8 cellular contexts compared by ENCODE assay signal in genomic region chr16:68091604-68092261, GRCh38. TPM values are rescaled to one million over a fixed set of nuclear protein-coding genes. Genes with fewer than 3 reads are reported as not detected.
DNase-seq lines count a peak whose midpoint lies in the region; ATAC-seq and TF ChIP-seq lines count a peak whose summit lies in the region.

No MANE protein-coding gene starts in this region.

- peaks cover 75% of the 10 kb centered on the region for H3K4me1 Mint-ChIP-seq in activated CD4-positive, alpha-beta T cell treated with anti-CD3 and anti-CD28 coated beads, Interleukin-2, amount 10 ng/mL, durations not matched to agents 7 days and 5 days
- peaks cover 81% of the 10 kb centered on the region for H3K4me1 Mint-ChIP-seq in stimulated activated effector memory CD8-positive, alpha-beta T cell treated with anti-CD3 and anti-CD28 coated beads, Interleukin-12 subunit alpha, Interleukin-12 subunit beta, amount 100 ng/mL, for 72 hours

- no peak for DNase-seq in activated CD4-positive, alpha-beta T cell treated with anti-CD3 and anti-CD28 coated beads, Interleukin-2, amount 10 ng/mL, durations not matched to agents 7 days and 5 days
- no peak for DNase-seq in activated CD4-positive, alpha-beta T cell treated with anti-CD3 and anti-CD28 coated beads, Interleukin-2, amount 50 U/mL, for 4 hours
- peak; percentile 94 for DNase-seq in NCI-H345 treated with DMSO at 0.1 percent for 48 hours (lab: John Stamatoyannopoulos, UW; ENCODE audit: unreplicated experiment)
- peak; percentile 69 for DNase-seq in epithelial cell of proximal tubule (ENCODE audit: low read depth)
- no peak for DNase-seq in stimulated activated effector memory CD8-positive, alpha-beta T cell treated with anti-CD3 and anti-CD28 coated beads, Interleukin-12 subunit alpha, Interleukin-12 subunit beta, amount 100 ng/mL, for 72 hours (ENCODE audit: low spot score in 2 of 2)
- DNase-seq in NCI-H82 (lab: John Stamatoyannopoulos, UW): no peak
- no peak for DNase-seq in SW480 (ENCODE audit: low spot score)
- no peak for DNase-seq in T-helper 9 cell

- no peaks in the 10 kb centered on the region for H3K9me3 Mint-ChIP-seq in activated CD4-positive, alpha-beta T cell treated with anti-CD3 and anti-CD28 coated beads, Interleukin-2, amount 10 ng/mL, durations not matched to agents 7 days and 5 days
- no peaks in the 10 kb centered on the region for H3K9me3 Mint-ChIP-seq in stimulated activated effector memory CD8-positive, alpha-beta T cell treated with anti-CD3 and anti-CD28 coated beads, Interleukin-12 subunit alpha, Interleukin-12 subunit beta, amount 100 ng/mL, for 72 hours

- H3K4me3 Mint-ChIP-seq in activated CD4-positive, alpha-beta T cell treated with anti-CD3 and anti-CD28 coated beads, Interleukin-2, amount 10 ng/mL, durations not matched to agents 7 days and 5 days: peak overlapping the region; percentile 49
- peak overlapping the region; percentile 80 for H3K4me3 Mint-ChIP-seq in stimulated activated effector memory CD8-positive, alpha-beta T cell treated with anti-CD3 and anti-CD28 coated beads, Interleukin-12 subunit alpha, Interleukin-12 subunit beta, amount 100 ng/mL, for 72 hours

- CTCF ChIA-PET in activated CD4-positive, alpha-beta T cell treated with anti-CD3 and anti-CD28 coated beads, Interleukin-2, amount 10 ng/mL, durations not matched to agents 7 days and 5 days (lab: Charles Lee): interaction anchor here (0.7 to 2.7 kb wide), 6 partner anchors 9 to 197 kb away, joined by 3 to 13 read pairs (median 4); no protein-coding TSS in a partner anchor

- POLR2A ChIA-PET in activated CD4-positive, alpha-beta T cell treated with anti-CD3 and anti-CD28 coated beads, Interleukin-2, amount 10 ng/mL, durations not matched to agents 7 days and 5 days (lab: Charles Lee): interaction anchor here (0.6 to 0.7 kb wide), 4 partner anchors 9 to 1545 kb away, joined by 3 to 8 read pairs (median 3); no protein-coding TSS in a partner anchor

- H3K27ac Mint-ChIP-seq in activated CD4-positive, alpha-beta T cell treated with anti-CD3 and anti-CD28 coated beads, Interleukin-2, amount 10 ng/mL, durations not matched to agents 7 days and 5 days: peak overlapping the region; percentile 67
- H3K27ac Mint-ChIP-seq in stimulated activated effector memory CD8-positive, alpha-beta T cell treated with anti-CD3 and anti-CD28 coated beads, Interleukin-12 subunit alpha, Interleukin-12 subunit beta, amount 100 ng/mL, for 72 hours: peak overlapping the region; percentile 75

- peaks cover 16% of the 10 kb centered on the region for H3K36me3 Mint-ChIP-seq in activated CD4-positive, alpha-beta T cell treated with anti-CD3 and anti-CD28 coated beads, Interleukin-2, amount 10 ng/mL, durations not matched to agents 7 days and 5 days (ENCODE audit: low read depth)
- peaks cover 11% of the 10 kb centered on the region for H3K36me3 Mint-ChIP-seq in stimulated activated effector memory CD8-positive, alpha-beta T cell treated with anti-CD3 and anti-CD28 coated beads, Interleukin-12 subunit alpha, Interleukin-12 subunit beta, amount 100 ng/mL, for 72 hours

- no peak overlapping the region for H3K4me3 ChIP-seq in epithelial cell of proximal tubule (ENCODE audit: low read depth, low read length)

- ATAC-seq in stimulated activated effector memory CD8-positive, alpha-beta T cell treated with anti-CD3 and anti-CD28 coated beads, Interleukin-12 subunit alpha, Interleukin-12 subunit beta, amount 100 ng/mL, for 72 hours: no peak

- TF ChIP-seq CTCF in epithelial cell of proximal tubule (conservative IDR thresholded peaks at IDR 0.05; ENCODE audit: low read depth, low read length): no peak

- H3K27me3 Mint-ChIP-seq in activated CD4-positive, alpha-beta T cell treated with anti-CD3 and anti-CD28 coated beads, Interleukin-2, amount 10 ng/mL, durations not matched to agents 7 days and 5 days: no peaks in the 10 kb centered on the region

RNA-seq across cellular contexts. Expression of gene NFATC3, which starts 6.6 kb away (rescaled TPM):
- 100 to 1,000 TPM; 146 to 159 TPM for total RNA-seq in activated CD4-positive, alpha-beta T cell treated with anti-CD3 and anti-CD28 coated beads, Interleukin-2, amount 10 ng/mL, durations not matched to agents 7 days and 5 days
- 15.8 and 24.7 TPM in 2 replicates for total RNA-seq in epithelial cell of proximal tubule

Comparison
In these comparisons a context has a peak if more than half of its experiments do, and no peak if none do; other contexts are left out.
1. DNase-seq: peak in NCI-H345 treated with DMSO at 0.1 percent for 48 hours (single experiment) and epithelial cell of proximal tubule (single experiment); none in activated CD4-positive, alpha-beta T cell treated with anti-CD3 and anti-CD28 coated beads, Interleukin-2, amount 10 ng/mL, durations not matched to agents 7 days and 5 days (single experiment), activated CD4-positive, alpha-beta T cell treated with anti-CD3 and anti-CD28 coated beads, Interleukin-2, amount 50 U/mL, for 4 hours (0 of 2), stimulated activated effector memory CD8-positive, alpha-beta T cell treated with anti-CD3 and anti-CD28 coated beads, Interleukin-12 subunit alpha, Interleukin-12 subunit beta, amount 100 ng/mL, for 72 hours (0 of 2), NCI-H82 (single experiment), SW480 (single experiment) and T-helper 9 cell (single experiment).